Comparison of ENCODE assay signal across 7 cellular contexts in genomic region chr6:72519871-72520270, GRCh38.
"Had no signal": no experiment of that assay in that cellular context is flagged by ENCODE, and none has a peak within 500 bp of the region (broad histone marks: within the 10 kb centered on the region; RNA-seq: fewer than 3 reads in every experiment).

No MANE protein-coding gene starts in this region.

- DNase-seq: GOT3, H9, HCEC 1CT, KBM-7 had no signal

- H3K27ac ChIP-seq: KMS-11 had no signal

- FAIRE-seq: H54, HTR-8/SVneo had no signal

- H3K27ac Mint-ChIP-seq: H9 had no signal

- H3K9ac ChIP-seq: KMS-11 had no signal

- H3K4me2 ChIP-seq: KMS-11 had no signal

- H3K9me3 Mint-ChIP-seq: H9 had no signal

- H3K4me3 Mint-ChIP-seq: H9 had no signal
